ENCODE assay signal across 8 cellular contexts in the genomic region with DNA sequence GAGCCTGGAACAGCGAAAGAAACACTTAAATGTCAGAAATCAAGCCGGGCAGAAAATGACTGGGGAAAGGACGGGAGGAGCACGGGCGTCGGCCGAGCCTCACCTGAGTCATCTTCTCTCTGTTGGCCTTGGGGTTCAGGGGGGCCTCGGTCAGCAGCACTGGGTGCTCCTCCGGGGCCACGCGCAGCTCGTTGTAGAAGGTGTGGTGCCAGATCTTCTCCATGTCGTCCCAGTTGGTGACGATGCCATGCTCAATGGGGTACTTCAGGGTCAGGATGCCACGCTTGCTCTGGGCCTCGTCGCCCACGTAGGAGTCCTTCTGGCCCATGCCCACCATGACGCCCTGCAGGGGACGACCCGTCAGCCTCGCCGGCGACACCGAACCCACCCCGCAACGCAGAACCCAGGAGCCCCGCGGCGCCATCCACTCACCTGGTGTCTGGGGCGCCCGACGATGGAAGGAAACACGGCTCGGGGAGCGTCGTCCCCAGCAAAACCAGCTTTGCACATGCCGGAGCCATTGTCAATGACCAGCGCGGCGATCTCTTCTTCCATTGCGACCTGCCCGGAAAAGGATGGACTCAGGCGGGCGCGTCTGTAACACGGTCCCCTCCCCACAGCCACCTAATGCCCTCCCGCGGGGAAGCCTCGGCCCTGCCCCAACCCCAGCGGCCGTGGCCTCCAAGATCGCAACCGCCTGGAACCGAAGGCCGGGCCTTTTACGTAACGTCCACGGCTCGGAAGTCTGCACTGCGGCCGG. TPM values are rescaled to one million over a fixed set of nuclear protein-coding genes. Genes with fewer than 3 reads are reported as not detected.
DNase-seq lines count a peak whose midpoint lies in the region; ATAC-seq and TF ChIP-seq lines count a peak whose summit lies in the region.

No MANE protein-coding gene starts in this region.

- H3K9me3 Mint-ChIP-seq in CD4-positive, CD25-positive, alpha-beta regulatory T cell, result peaks cover 0 to 5% (median 0%) of the 10 kb centered on the region in 7 donors

- WGBS in esophagus muscularis mucosa, result under 1% methylated on average over 32 of the region's 62 CpGs

- no peaks in the 10 kb centered on the region for H3K9me3 ChIP-seq in CD4-positive, CD25-positive, alpha-beta regulatory T cell (ENCODE audit: control insufficient read depth in 2 of 2, low read length in 2 of 2)
- H3K9me3 ChIP-seq in esophagus muscularis mucosa, result no peaks in the 10 kb centered on the region

- peak; percentile 29 to 46 (median 44) for DNase-seq in CD4-positive, CD25-positive, alpha-beta regulatory T cell
- peak; percentile 42 to 54 for DNase-seq in activated CD4-positive, alpha-beta T cell treated with anti-CD3 and anti-CD28 coated beads, Interleukin-2, amount 50 U/mL, for 48 hours
- no peak for DNase-seq in esophagus muscularis mucosa (ENCODE audit: extremely low spot score)
- no peak for DNase-seq in omental fat pad (ENCODE audit: low spot score)
- DNase-seq in sciatic nerve (ENCODE audit: low spot score), result no peak
- DNase-seq in NCI-H1930 (lab: John Stamatoyannopoulos, UW), result no peak

- H3K27me3 Mint-ChIP-seq in CD4-positive, CD25-positive, alpha-beta regulatory T cell, result peaks cover 5% of the 10 kb centered on the region

- peak overlapping the region; percentile 94 to 99 (median 97) for H3K4me3 Mint-ChIP-seq in CD4-positive, CD25-positive, alpha-beta regulatory T cell

- peaks cover 36% of the 10 kb centered on the region for H3K36me3 Mint-ChIP-seq in CD4-positive, CD25-positive, alpha-beta regulatory T cell

- peak in 1 of 2 donors; percentile 0 for ATAC-seq in CD4-positive, CD25-positive, alpha-beta regulatory T cell (ENCODE audit: low read depth in 2 of 2)
- peak; percentile 1 for ATAC-seq in HG02938 (IDR thresholded peaks at IDR 0.05; ENCODE audit: unreplicated experiment)
- peak; percentile 1 for ATAC-seq in omental fat pad (ENCODE audit: low FRiP score)
- ATAC-seq in sciatic nerve, result no peak
- no peak for ATAC-seq in GM19035 (IDR thresholded peaks at IDR 0.05; ENCODE audit: unreplicated experiment)

- no peak for TF ChIP-seq POLR2A in esophagus muscularis mucosa (IDR thresholded peaks at IDR 0.05; ENCODE audit: low read depth)

- H3K36me3 ChIP-seq in CD4-positive, CD25-positive, alpha-beta regulatory T cell (ENCODE audit: control insufficient read depth, insufficient read depth, low read length), result peaks cover 31% of the 10 kb centered on the region
- peaks cover 30 to 43% (median 38%) of the 10 kb centered on the region in 4 donors for H3K36me3 ChIP-seq in esophagus muscularis mucosa

- H3K27ac Mint-ChIP-seq in CD4-positive, CD25-positive, alpha-beta regulatory T cell, result peak overlapping the region; percentile 96 to 99 (median 97)

- peaks cover 5 to 58% (median 22%) of the 10 kb centered on the region in 4 donors for H3K4me1 Mint-ChIP-seq in CD4-positive, CD25-positive, alpha-beta regulatory T cell

- TF ChIP-seq EP300 in esophagus muscularis mucosa (IDR thresholded peaks at IDR 0.05), result no peak

- TF ChIP-seq CTCF in esophagus muscularis mucosa (IDR thresholded peaks at IDR 0.05), result no peak
- no peak for TF ChIP-seq CTCF in omental fat pad (IDR thresholded peaks at IDR 0.05)

- H3K27me3 ChIP-seq in CD4-positive, CD25-positive, alpha-beta regulatory T cell (ENCODE audit: control insufficient read depth, insufficient read depth, low read length), result no peaks in the 10 kb centered on the region
- no peaks in the 10 kb centered on the region for H3K27me3 ChIP-seq in esophagus muscularis mucosa

- H3K4me3 ChIP-seq in CD4-positive, CD25-positive, alpha-beta regulatory T cell (ENCODE audit: low read depth, low read length), result peak overlapping the region; percentile 86
- H3K4me3 ChIP-seq in esophagus muscularis mucosa, result peak overlapping the region; percentile 88 to 94 (median 91)

- H3K27ac ChIP-seq in CD4-positive, CD25-positive, alpha-beta regulatory T cell (ENCODE audit: insufficient read depth, low read length, poor library complexity, severe bottlenecking), result peak overlapping the region; percentile 78
- H3K27ac ChIP-seq in esophagus muscularis mucosa (replicated peaks in 1 of 4), result peak overlapping the region; percentile 100

- intact Hi-C loops in esophagus muscularis mucosa (cut with DNase I) (loop anchor here (5.0 kb wide), 1 partner anchor 115 kb away; the partner anchor contains the start of gene BAHCC1), sciatic nerve (cut with DNase I) (no loop called here)

- H3K4me1 ChIP-seq in CD4-positive, CD25-positive, alpha-beta regulatory T cell (ENCODE audit: control insufficient read depth, insufficient read depth, low read length, poor library complexity, severe bottlenecking), result peaks cover 68% of the 10 kb centered on the region
- peaks cover 23 to 55% (median 46%) of the 10 kb centered on the region in 4 donors for H3K4me1 ChIP-seq in esophagus muscularis mucosa

RNA-seq across cellular contexts. Expression of gene ACTG1, which starts 0.6 kb away (rescaled TPM):
- 1,684 TPM for total RNA-seq in CD4-positive, CD25-positive, alpha-beta regulatory T cell
- polyA plus RNA-seq in CD4-positive, CD25-positive, alpha-beta regulatory T cell, result 1,000 to 10,000 TPM; 1,881 to 2,724 (median 2,486) TPM
- 1,000 to 10,000 TPM in 3 of 4 donors, 100 to 1,000 TPM in 1; 972 to 1,850 (median 1,126) TPM for total RNA-seq in esophagus muscularis mucosa
- total RNA-seq in omental fat pad, result 1,000 to 10,000 TPM; 1,930 to 4,437 (median 3,125) TPM
- total RNA-seq in sciatic nerve, result 2,552 TPM

RNA-seq across cellular contexts. Expression of gene FSCN2, which starts 16.2 kb away (rescaled TPM):
- total RNA-seq in CD4-positive, CD25-positive, alpha-beta regulatory T cell, result 0.74 TPM
- under 1 TPM in 1 of 4 donors, not detected in 3; 0.17 TPM for polyA plus RNA-seq in CD4-positive, CD25-positive, alpha-beta regulatory T cell
- total RNA-seq in esophagus muscularis mucosa (1 to 10 TPM; 1.2 to 2.4 (median 1.7) TPM), omental fat pad (under 1 TPM in 3 of 4 donors, not detected in 1; 0.31 to 0.95 (median 0.36) TPM), sciatic nerve (1.6 TPM)

RNA-seq across cellular contexts. Expression of gene FAAP100, which starts 40.2 kb away (rescaled TPM):
- 28.1 TPM for total RNA-seq in CD4-positive, CD25-positive, alpha-beta regulatory T cell
- 10 to 100 TPM in 2 of 4 donors, 1 to 10 TPM in 2; 8.2 to 13.0 (median 10.4) TPM for polyA plus RNA-seq in CD4-positive, CD25-positive, alpha-beta regulatory T cell
- total RNA-seq in esophagus muscularis mucosa (10 to 100 TPM; 13.7 to 33.3 (median 18.6) TPM), omental fat pad (10 to 100 TPM; 13.9 to 28.0 (median 22.8) TPM), sciatic nerve (20.0 TPM)

Comparison
In these comparisons a context has a peak if more than half of its experiments do, and no peak if none do; other contexts are left out.
1. ATAC-seq: peak in HG02938 (single experiment) and omental fat pad (single experiment); none in sciatic nerve (single experiment) and GM19035 (single experiment).
2. DNase-seq: peak in CD4-positive, CD25-positive, alpha-beta regulatory T cell (3 of 3) and activated CD4-positive, alpha-beta T cell treated with anti-CD3 and anti-CD28 coated beads, Interleukin-2, amount 50 U/mL, for 48 hours (2 of 2); none in esophagus muscularis mucosa (single experiment), omental fat pad (single experiment), sciatic nerve (single experiment) and NCI-H1930 (0 of 2).